1 cellular context compared by ENCODE assay signal in the genomic region with DNA sequence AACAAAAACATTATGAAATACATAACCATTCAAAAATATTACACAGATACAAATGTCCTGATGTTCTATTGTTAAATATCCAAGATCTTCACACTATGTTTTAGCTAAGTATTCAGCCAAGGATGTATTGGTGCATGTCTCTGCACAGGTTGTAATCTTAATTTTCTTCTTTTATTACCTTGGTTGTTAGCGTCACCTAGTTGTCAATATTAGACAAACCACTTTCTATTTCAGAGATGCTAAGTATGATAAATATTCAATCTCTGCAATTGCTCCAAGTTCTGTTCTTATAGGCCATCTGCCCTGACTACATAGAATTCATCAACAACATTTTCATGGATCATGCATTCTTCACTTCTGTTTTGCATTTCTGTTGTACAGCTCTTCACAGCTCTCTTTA.
TF ChIP-seq lines count a peak whose summit lies in the region.

No MANE protein-coding gene starts in this region.

TF ChIP-seq in GM23338, 12 proteins besides CTCF, POLR2A, EP300 and RAD21 (continued from another document):
- no peak for TF ChIP-seq ZNF462 (CRISPR knock-in tag; IDR thresholded peaks at IDR 0.05)
TF ChIP-seq in GM23338: peak in this region for 0.
